In the genomic region with DNA sequence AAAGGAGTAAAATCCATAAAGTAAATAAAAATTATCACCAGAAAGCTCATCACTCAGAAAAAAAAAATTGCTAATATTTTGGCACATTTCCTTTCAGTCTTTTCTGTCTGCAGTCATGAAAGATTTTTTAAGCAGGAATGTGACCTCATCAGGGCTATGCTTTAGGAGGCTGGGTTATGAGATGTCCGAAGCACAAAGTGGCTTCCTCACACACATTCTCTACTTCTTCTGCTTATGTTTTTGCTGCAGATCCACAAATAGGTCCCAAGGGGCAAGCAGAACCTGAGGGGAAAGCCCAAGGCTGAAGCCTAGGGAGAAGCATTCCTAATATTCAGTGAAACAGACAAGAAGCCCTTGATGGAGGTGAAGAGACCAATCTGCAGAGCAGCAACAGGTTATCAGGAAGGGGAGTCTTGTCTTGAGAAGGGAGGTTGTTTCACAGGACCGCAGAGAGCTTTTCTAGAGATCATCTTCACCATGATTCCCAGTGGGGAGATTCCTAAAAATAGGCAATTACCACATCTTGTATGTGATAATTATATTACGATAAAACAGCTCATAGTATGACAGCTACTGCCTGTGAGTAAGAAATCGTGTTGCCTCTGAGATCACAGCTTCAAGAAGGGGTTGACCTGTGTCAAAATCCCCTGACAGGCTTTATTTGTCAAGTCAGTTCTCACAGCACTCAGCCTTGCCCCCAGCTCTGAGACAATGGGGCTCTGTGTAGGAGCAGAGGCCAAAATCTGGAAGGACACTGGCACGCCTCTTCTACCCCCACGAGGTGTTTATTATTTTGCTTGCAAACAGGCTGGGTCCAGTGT, we compare ENCODE assay signal across 13 cellular contexts.
DNase-seq lines count a peak whose midpoint lies in the region; ATAC-seq and FAIRE-seq lines count a peak whose summit lies in the region.
"Had no signal": no experiment of that assay in that cellular context is flagged by ENCODE, and none has a peak within 500 bp of the region (broad histone marks: within the 10 kb centered on the region; RNA-seq: fewer than 3 reads in every experiment).

No MANE protein-coding gene starts in this region.

- H3K27ac ChIP-seq in BLaER1 treated with 17β-estradiol and CSF1 and Interleukin-3, amounts not matched to agents 10 nM and 100 nM: no peak overlapping the region

- no peak overlapping the region for H2AFZ ChIP-seq in neuron (ENCODE audit: low read depth, low read length)

- no peaks in the 10 kb centered on the region for H3K4me1 Mint-ChIP-seq in activated T-cell treated with anti-CD3 and anti-CD28 coated beads, Interleukin-2, amount 50 U/mL, for 72 hours (ENCODE audit: low read depth)

- H3K4me2 ChIP-seq in BLaER1 treated with 17β-estradiol and CSF1 and Interleukin-3, amounts not matched to agents 10 nM and 100 nM: peak overlapping the region; percentile 13 to 75 (median 60); a peak in 21 of 22 replicates

- no peak overlapping the region for H3K27ac Mint-ChIP-seq in activated T-cell treated with anti-CD3 and anti-CD28 coated beads, Interleukin-2, amount 50 U/mL, for 72 hours
- H3K27ac Mint-ChIP-seq: naive thymus-derived CD8-positive, alpha-beta T cell had no signal

- H3K9me3 Mint-ChIP-seq in activated T-cell treated with anti-CD3 and anti-CD28 coated beads, Interleukin-2, amount 50 U/mL, for 72 hours: no peaks in the 10 kb centered on the region
- H3K9me3 Mint-ChIP-seq: naive thymus-derived CD8-positive, alpha-beta T cell had no signal

- no peaks in the 10 kb centered on the region for H4K20me1 ChIP-seq in BLaER1 treated with 17β-estradiol and CSF1 and Interleukin-3, amounts not matched to agents 10 nM and 100 nM

- no peak for FAIRE-seq in frontal cortex (lab: Jason Lieb, UNC)
- FAIRE-seq: GM12891 had no signal

- H3K4me3 ChIP-seq in BLaER1 treated with 17β-estradiol and CSF1 and Interleukin-3, amounts not matched to agents 10 nM and 100 nM: no peak overlapping the region
- peak overlapping the region; percentile 18 for H3K4me3 ChIP-seq in neuron (ENCODE audit: low read length)

- H3K36me3 Mint-ChIP-seq in activated T-cell treated with anti-CD3 and anti-CD28 coated beads, Interleukin-2, amount 50 U/mL, for 72 hours (ENCODE audit: insufficient read depth in 2 of 2): no peaks in the 10 kb centered on the region
- H3K36me3 Mint-ChIP-seq: naive thymus-derived CD8-positive, alpha-beta T cell had no signal

- DNase-seq in SK-MEL-5 (ENCODE audit: low read depth, low spot score): peak; percentile 93
- DNase-seq in fibroblast of peridontal ligament (ENCODE audit: extremely low read depth): peak; percentile 49
- DNase-seq in frontal cortex (ENCODE audit: low spot score in 2 of 2): no peak
- DNase-seq in activated T-cell treated with anti-CD3 and anti-CD28 coated beads, Interleukin-2, amount 50 U/mL, for 72 hours: no peak
- no peak for DNase-seq in NCI-H526 (lab: John Stamatoyannopoulos, UW)
- DNase-seq: activated CD4-positive, alpha-beta T cell treated with anti-CD3 and anti-CD28 coated beads for 48 hours; BE2C; naive thymus-derived CD8-positive, alpha-beta T cell; NCI-H1092 treated with DMSO at 0.1 percent for 48 hours had no signal

- peaks cover 30% of the 10 kb centered on the region for H3K27me3 Mint-ChIP-seq in activated T-cell treated with anti-CD3 and anti-CD28 coated beads, Interleukin-2, amount 50 U/mL, for 72 hours (ENCODE audit: low read depth)

- H3K9me3 ChIP-seq in BLaER1 treated with 17β-estradiol and CSF1 and Interleukin-3, amounts not matched to agents 10 nM and 100 nM (replicated peaks in 1 of 11): no peaks in the 10 kb centered on the region
- peaks cover 1% of the 10 kb centered on the region for H3K9me3 ChIP-seq in neuron (ENCODE audit: low read length)
- H3K9me3 ChIP-seq: BE2C had no signal

- in situ Hi-C loops in SK-MEL-5 (cut with HindIII; ENCODE audit: low pct_unique_long_range_greater_than_20kb, low sequenced_read_pairs): no loop called here

- H3K27me3 ChIP-seq in BLaER1 treated with 17β-estradiol and CSF1 and Interleukin-3, amounts not matched to agents 10 nM and 100 nM: no peaks in the 10 kb centered on the region
- H3K27me3 ChIP-seq in neuron (ENCODE audit: insufficient read depth, low read length): no peaks in the 10 kb centered on the region

- peaks cover 13 to 27% (median 22%) of the 10 kb centered on the region in 10 experiments for H3K4me1 ChIP-seq in BLaER1 treated with 17β-estradiol and CSF1 and Interleukin-3, amounts not matched to agents 10 nM and 100 nM
- peaks cover 42% of the 10 kb centered on the region for H3K4me1 ChIP-seq in neuron (ENCODE audit: insufficient read depth, low read length)
- H3K4me1 ChIP-seq: BE2C had no signal

- no peak overlapping the region for H3K4me3 Mint-ChIP-seq in activated T-cell treated with anti-CD3 and anti-CD28 coated beads, Interleukin-2, amount 50 U/mL, for 72 hours
- H3K4me3 Mint-ChIP-seq: naive thymus-derived CD8-positive, alpha-beta T cell had no signal

- no peaks in the 10 kb centered on the region for H3K36me3 ChIP-seq in BLaER1 treated with 17β-estradiol and CSF1 and Interleukin-3, amounts not matched to agents 10 nM and 100 nM
- H3K36me3 ChIP-seq in neuron (ENCODE audit: insufficient read depth, low read length): no peaks in the 10 kb centered on the region
- H3K36me3 ChIP-seq: BE2C had no signal

- ATAC-seq in activated T-cell treated with anti-CD3 and anti-CD28 coated beads, Interleukin-2, amount 50 U/mL, for 72 hours (replicated peaks in 1 of 2): no peak
- no peak for ATAC-seq in HG03432 (IDR thresholded peaks at IDR 0.05; ENCODE audit: unreplicated experiment)
- ATAC-seq: naive thymus-derived CD8-positive, alpha-beta T cell had no signal

- H3K9ac ChIP-seq in BLaER1 treated with 17β-estradiol and CSF1 and Interleukin-3, amounts not matched to agents 10 nM and 100 nM: no peak overlapping the region

Comparison
In these comparisons a context has a peak if more than half of its experiments do, and no peak if none do; other contexts are left out.
1. DNase-seq: peak in SK-MEL-5 (single experiment) and fibroblast of peridontal ligament (single experiment); none in frontal cortex (0 of 2), activated T-cell treated with anti-CD3 and anti-CD28 coated beads, Interleukin-2, amount 50 U/mL, for 72 hours (0 of 2) and NCI-H526 (0 of 2).